In the genomic region with DNA sequence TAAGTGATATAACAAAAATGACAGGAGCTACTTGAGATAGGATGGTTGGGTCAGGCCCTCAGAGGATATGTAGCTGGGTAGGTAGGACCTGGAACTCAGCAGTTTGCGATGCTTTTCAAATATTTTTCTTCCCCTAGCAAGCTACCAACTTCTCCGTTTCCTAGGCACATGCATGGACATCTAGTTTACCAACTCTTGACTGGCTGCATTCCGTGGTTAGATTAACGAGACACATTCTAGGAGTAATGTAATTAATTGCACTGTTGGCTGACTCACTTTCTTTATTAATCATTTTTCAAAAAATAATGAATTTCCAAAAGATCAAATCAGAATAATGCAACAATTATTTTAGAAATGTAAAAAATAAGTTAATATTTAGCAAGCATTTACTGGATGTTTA, we compare ENCODE assay signal across 7 cellular contexts.
"Had no signal": no experiment of that assay in that cellular context is flagged by ENCODE, and none has a peak within 500 bp of the region (broad histone marks: within the 10 kb centered on the region; RNA-seq: fewer than 3 reads in every experiment).

No MANE protein-coding gene starts in this region.

- H3K4me3 ChIP-seq: GM12878 had no signal

- DNase-seq: GDM1, GF-D8 had no signal

- FAIRE-seq: G401.6, GM12891, GM18507, GM19239 had no signal

- ATAC-seq: GM12878 had no signal
